ENCODE assay signal across 22 cellular contexts in the genomic region with DNA sequence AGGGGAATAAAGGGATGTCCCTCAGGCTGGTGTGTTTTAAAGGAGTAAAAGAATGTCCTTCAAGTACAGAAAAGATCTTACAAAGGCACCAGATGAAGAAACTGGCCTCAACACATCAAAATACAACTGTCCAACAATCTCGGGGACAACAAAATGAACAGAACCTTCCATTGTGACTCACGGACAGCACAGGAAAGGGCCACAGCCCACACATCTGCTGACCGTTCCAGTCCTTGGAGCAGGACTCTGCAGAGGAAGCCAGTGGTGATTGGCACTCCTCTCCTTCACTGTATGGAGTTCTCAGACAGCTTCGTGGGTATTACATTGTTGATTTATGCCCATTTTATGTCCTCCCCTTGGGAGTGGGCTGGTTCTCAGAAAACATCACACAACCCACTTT. TPM values are rescaled to one million over a fixed set of nuclear protein-coding genes. Genes with fewer than 3 reads are reported as not detected.
DNase-seq lines count a peak whose midpoint lies in the region; ATAC-seq and TF ChIP-seq lines count a peak whose summit lies in the region.
"Had no signal": no experiment of that assay in that cellular context is flagged by ENCODE, and none has a peak within 500 bp of the region (broad histone marks: within the 10 kb centered on the region; RNA-seq: fewer than 3 reads in every experiment).

No MANE protein-coding gene starts in this region.

- CTCF ChIA-PET in PC-3 (lab: Charles Lee) = no interaction called here

- intact Hi-C loops in PC-3 (cut with micrococcal nuclease) = no loop called here
- intact Hi-C loops in esophagus muscularis mucosa (cut with DNase I) = no loop called here
- intact Hi-C loops in posterior vena cava (cut with DNase I) = no loop called here

- TF ChIP-seq EP300 in esophagus muscularis mucosa (IDR thresholded peaks at IDR 0.05) (no peak), upper lobe of left lung (IDR thresholded peaks at IDR 0.05) (no peak)

- H3K9me2 ChIP-seq in PC-3 (replicated peaks; ENCODE audit: low read length) = no peaks in the 10 kb centered on the region

- H3K36me3 ChIP-seq in PC-3 (ENCODE audit: low read depth, low read length) (no peaks in the 10 kb centered on the region), esophagus muscularis mucosa (no peaks in the 10 kb centered on the region), upper lobe of left lung (no peaks in the 10 kb centered on the region)
- H3K36me3 ChIP-seq: cardiac muscle cell, ovary, right lobe of liver had no signal

- POLR2A ChIA-PET in PC-3 (lab: Charles Lee; ENCODE audit: unreplicated experiment) = no interaction called here

- no peak for ATAC-seq in PC-3
- ATAC-seq in upper lobe of left lung (ENCODE audit: low FRiP score in 2 of 2) = no peak
- no peak for ATAC-seq in GM18873 (IDR thresholded peaks at IDR 0.05; ENCODE audit: low FRiP score, unreplicated experiment)
- ATAC-seq: naive thymus-derived CD4-positive, alpha-beta T cell had no signal

- H3K9me3 Mint-ChIP-seq in neural crest cell = no peaks in the 10 kb centered on the region
- H3K9me3 Mint-ChIP-seq: activated CD8-positive, alpha-beta T cell treated with anti-CD3 and anti-CD28 coated beads for 36 hours; naive thymus-derived CD4-positive, alpha-beta T cell had no signal

- H3K79me2 ChIP-seq in PC-3 (ENCODE audit: low read length) = no peaks in the 10 kb centered on the region

- no TSS peak for BruUV-seq in PC-3 (replicated peaks; lab: Mats Ljungman, UMichigan)

- H2AFZ ChIP-seq in PC-3 (ENCODE audit: low read length) = peak overlapping the region; percentile 21; the same call in 1 of the 2 replicates

- H3K4me3 ChIP-seq in PC-3 (ENCODE audit: low read length) (no peak overlapping the region), esophagus muscularis mucosa (no peak overlapping the region), upper lobe of left lung (no peak overlapping the region)
- H3K4me3 ChIP-seq: cardiac muscle cell, ovary, right lobe of liver had no signal

- peaks cover 9% of the 10 kb centered on the region for H3K27me3 Mint-ChIP-seq in neural crest cell (ENCODE audit: low read depth)
- H3K27me3 Mint-ChIP-seq: activated CD8-positive, alpha-beta T cell treated with anti-CD3 and anti-CD28 coated beads for 36 hours; naive thymus-derived CD4-positive, alpha-beta T cell had no signal

- H3F3A ChIP-seq in PC-3 (ENCODE audit: low read length, unreplicated experiment) = no peaks in the 10 kb centered on the region

- peak overlapping the region; percentile 50 for H3K27ac Mint-ChIP-seq in neural crest cell (ENCODE audit: unreplicated experiment)
- H3K27ac Mint-ChIP-seq: activated CD8-positive, alpha-beta T cell treated with anti-CD3 and anti-CD28 coated beads for 36 hours had no signal

- H3K36me3 Mint-ChIP-seq in neural crest cell (ENCODE audit: low read depth) = no peaks in the 10 kb centered on the region

- WGBS in esophagus muscularis mucosa = 63% methylated on average over 4 of the region's 4 CpGs
- 60 to 79% methylated on average over 4 of the region's 4 CpGs for WGBS in upper lobe of left lung, 2 donors

- peaks cover 13% of the 10 kb centered on the region for H3K4me1 Mint-ChIP-seq in neural crest cell

- H3K4me3 Mint-ChIP-seq in neural crest cell = no peak overlapping the region
- H3K4me3 Mint-ChIP-seq: activated CD8-positive, alpha-beta T cell treated with anti-CD3 and anti-CD28 coated beads for 36 hours; naive thymus-derived CD4-positive, alpha-beta T cell had no signal

- H3K4me2 ChIP-seq in PC-3 (ENCODE audit: low read length) = no peak overlapping the region

- TF ChIP-seq CTCF in PC-3 (conservative IDR thresholded peaks at IDR 0.05; ENCODE audit: low read depth, low read length) (no peak), esophagus muscularis mucosa (IDR thresholded peaks at IDR 0.05) (no peak), neural crest cell (conservative IDR thresholded peaks at IDR 0.05) (no peak), upper lobe of left lung (IDR thresholded peaks at IDR 0.05) (no peak)

- H3K9ac ChIP-seq in PC-3 (ENCODE audit: low read length) = no peak overlapping the region

- DNase-seq in PC-3 (no peak), esophagus muscularis mucosa (ENCODE audit: extremely low spot score) (no peak), neural crest cell (ENCODE audit: low read depth, low spot score) (no peak), upper lobe of left lung (no peak), posterior vena cava (ENCODE audit: low spot score) (no peak)
- DNase-seq in effector CD8-positive, alpha-beta T cell (lab: John Stamatoyannopoulos, UW) = no peak
- DNase-seq: activated CD4-positive, CD25-positive, alpha-beta regulatory T cell; activated gamma-delta T cell treated with Interleukin-2 at 50 U/mL for 16 hours; AML-193; kidney; mesenchymal stem cell; NCI-H1048; NCI-H187; ovary; T1000 had no signal

- H3K27ac ChIP-seq in PC-3 (ENCODE audit: low read length) (no peak overlapping the region), esophagus muscularis mucosa (replicated peaks in 1 of 4) (peak overlapping the region; percentile 26 to 34 (median 31)), upper lobe of left lung (peak overlapping the region in 3 of 4 donors; percentile 52 to 69 (median 55))
- H3K27ac ChIP-seq: cardiac muscle cell, ovary, right lobe of liver had no signal

- no peaks in the 10 kb centered on the region for H4K20me1 ChIP-seq in PC-3 (ENCODE audit: low read length)

- H3K27me3 ChIP-seq in PC-3 (ENCODE audit: low read length) = peaks cover 6% of the 10 kb centered on the region; the same call in 1 of the 2 replicates
- peaks cover 0 to 5% (median 0%) of the 10 kb centered on the region in 4 donors for H3K27me3 ChIP-seq in esophagus muscularis mucosa
- no peaks in the 10 kb centered on the region for H3K27me3 ChIP-seq in upper lobe of left lung
- H3K27me3 ChIP-seq: cardiac muscle cell, ovary, right lobe of liver had no signal

- H3K9me3 ChIP-seq in PC-3 (ENCODE audit: low read length) = no peaks in the 10 kb centered on the region
- no peaks in the 10 kb centered on the region for H3K9me3 ChIP-seq in esophagus muscularis mucosa
- H3K9me3 ChIP-seq in upper lobe of left lung = no peaks in the 10 kb centered on the region
- H3K9me3 ChIP-seq: ovary, right lobe of liver had no signal

- no peaks in the 10 kb centered on the region for H3K4me1 ChIP-seq in PC-3 (ENCODE audit: insufficient read depth, low read length)
- peaks cover 4 to 53% (median 44%) of the 10 kb centered on the region in 4 donors for H3K4me1 ChIP-seq in esophagus muscularis mucosa
- H3K4me1 ChIP-seq in upper lobe of left lung = peaks cover 9 to 30% (median 17%) of the 10 kb centered on the region in 4 donors

- TF ChIP-seq POLR2A in esophagus muscularis mucosa (IDR thresholded peaks at IDR 0.05; ENCODE audit: low read depth) (no peak), upper lobe of left lung (IDR thresholded peaks at IDR 0.05) (no peak)

RNA-seq across cellular contexts. Expression of a gene that starts 32.4 kb away (rescaled TPM):
- 3.7 and 6.2 TPM in 2 replicates for total RNA-seq in PC-3 (2014; rRNA removed)
- total RNA-seq in esophagus muscularis mucosa = 10 to 100 TPM; 17.8 to 27.8 (median 23.7) TPM
- 0.09 TPM in 1 of 2 replicates, not detected in the other for total RNA-seq in neural crest cell
- 100 to 1,000 TPM in 1 of 6 donors, 10 to 100 TPM in 5; 21.0 to 121 (median 49.6) TPM for total RNA-seq in upper lobe of left lung
- 10 to 100 TPM; 12.7 to 28.3 TPM for total RNA-seq in posterior vena cava
- total RNA-seq: HepG2, LHCN-M2 had no signal

RNA-seq across cellular contexts. Expression of a gene that starts 47.7 kb away (rescaled TPM):
- total RNA-seq in PC-3 (2014; rRNA removed) (0.17 and 0.58 TPM in 2 replicates), esophagus muscularis mucosa (100 to 1,000 TPM in 3 of 4 donors, 10 to 100 TPM in 1; 79.7 to 161 (median 116) TPM), neural crest cell (0.61 and 1.0 TPM in 2 replicates), upper lobe of left lung (100 to 1,000 TPM in 5 of 6 donors, 10 to 100 TPM in 1; 53.8 to 196 (median 133) TPM), posterior vena cava (100 to 1,000 TPM; 105 to 186 TPM)

Comparison
In these comparisons a context has a peak if more than half of its experiments do, and no peak if none do; other contexts are left out.
1. RNA of a gene that starts 47.7 kb away (total RNA-seq): 105 to 186 TPM in posterior vena cava, 53.8 to 196 TPM in upper lobe of left lung and 79.7 to 161 TPM in esophagus muscularis mucosa; 0.61 to 1.0 TPM in neural crest cell and 0.17 to 0.58 TPM in PC-3; every median in the first group is over 10 times any median in the second.